8 cellular contexts compared by ENCODE assay signal in the genomic region with DNA sequence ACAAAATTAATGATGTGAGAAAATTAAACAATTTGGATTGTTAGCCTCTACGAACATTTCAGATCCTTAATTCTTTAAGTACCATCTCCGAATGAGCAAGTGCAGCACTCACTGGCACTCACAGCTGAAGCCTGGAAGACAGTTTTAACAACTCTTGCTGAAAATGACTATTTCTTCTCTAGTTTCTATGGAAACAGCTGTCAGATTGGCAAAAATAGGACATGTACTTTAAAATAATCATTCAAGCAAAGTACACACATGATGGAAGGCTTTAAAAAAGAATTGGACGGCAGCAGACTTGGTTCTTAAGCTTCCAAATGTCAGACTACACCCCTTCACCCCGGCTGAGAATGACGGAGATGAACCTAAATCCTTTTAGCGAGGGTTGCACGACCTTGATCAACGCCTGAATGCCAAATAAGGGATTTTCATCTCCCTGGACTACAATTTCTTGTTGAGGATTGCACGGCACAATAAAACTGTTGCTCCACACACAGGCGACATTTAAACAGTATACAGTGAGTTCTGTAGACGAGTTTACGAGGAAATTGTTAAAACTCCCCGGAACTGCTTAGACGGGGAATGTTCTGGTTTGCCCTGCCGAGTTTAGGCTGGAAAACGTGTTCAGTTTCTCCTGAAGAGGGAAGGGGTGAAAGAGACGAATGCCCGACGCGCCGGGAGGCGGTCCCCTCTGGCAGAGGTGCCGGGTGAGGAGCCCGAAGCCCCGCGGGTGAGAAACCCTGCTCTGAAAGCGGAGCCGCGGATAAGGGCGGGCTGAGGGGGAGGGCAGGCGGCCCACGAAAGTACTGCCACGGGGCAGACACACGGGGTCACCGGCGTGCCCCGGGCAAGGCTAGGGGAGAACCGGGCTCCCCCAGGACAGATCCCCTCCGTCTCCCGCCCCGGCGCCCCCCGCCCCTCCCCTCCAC. TPM values are rescaled to one million over a fixed set of nuclear protein-coding genes. Genes with fewer than 3 reads are reported as not detected.
DNase-seq lines count a peak whose midpoint lies in the region; ATAC-seq and TF ChIP-seq lines count a peak whose summit lies in the region.

No MANE protein-coding gene starts in this region.

- H3K4me3 ChIP-seq in ectodermal cell (ENCODE audit: insufficient read depth, low read depth, low read length) (peak overlapping the region; percentile 69), lung (peak overlapping the region; percentile 64)

- H3K27me3 ChIP-seq in ectodermal cell (ENCODE audit: control insufficient read depth, insufficient read depth, low read length, poor library complexity, severe bottlenecking) = no peaks in the 10 kb centered on the region
- H3K27me3 ChIP-seq in lung (ENCODE audit: control insufficient read depth, insufficient read depth) = no peaks in the 10 kb centered on the region

- no peaks in the 10 kb centered on the region for H3K4me1 ChIP-seq in ectodermal cell (ENCODE audit: control insufficient read depth, insufficient read depth, low read length)
- H3K4me1 ChIP-seq in lung (ENCODE audit: control insufficient read depth in 2 of 2, insufficient read depth in 2 of 2, low read length in 2 of 2) = peaks cover 2 to 4% of the 10 kb centered on the region in 2 donors

- DNase-seq in Ammon's horn (ENCODE audit: low spot score) = peak; percentile 85
- peak; percentile 23 for DNase-seq in GM19238 (ENCODE audit: insufficient read length, low spot score)
- DNase-seq in NCI-H526 treated with DMSO at 0.1 percent for 48 hours (lab: John Stamatoyannopoulos, UW) = peak; percentile 52
- peak; percentile 37 to 65 for DNase-seq in activated CD8-positive, alpha-beta memory T cell treated with anti-CD3 and anti-CD28 coated beads for 1 hour (ENCODE audit: extremely low read depth in 1 of 2, low read depth in 1 of 2)
- peak; percentile 87 for DNase-seq in lung (ENCODE audit: low spot score)
- peak; percentile 55 to 64 for DNase-seq in stimulated activated CD4-positive, alpha-beta T cell treated with anti-CD3 and anti-CD28 coated beads, Interleukin-4, amount 100 ng/mL, for 48 hours (ENCODE audit: low read depth in 2 of 2)

- H3K9me3 ChIP-seq in ectodermal cell (ENCODE audit: control insufficient read depth, low read length) = no peaks in the 10 kb centered on the region
- H3K9me3 ChIP-seq in lung (ENCODE audit: control insufficient read depth in 2 of 2, insufficient read depth in 1 of 2, low read length in 1 of 2) = no peaks in the 10 kb centered on the region

- 4 to 5% methylated on average over 39 of the region's 43 CpGs for WGBS in ectodermal cell, 2 experiments
- WGBS in lung, 2 donors = 2% methylated on average over 36 to 42 of the region's 43 CpGs

- no peak for TF ChIP-seq CTCF in lung (IDR thresholded peaks at IDR 0.05; ENCODE audit: control extremely low read depth, extremely low read depth)

- peak; percentile 67 for ATAC-seq in HG03432 (IDR thresholded peaks at IDR 0.05; ENCODE audit: unreplicated experiment)
- peak; percentile 85 for ATAC-seq in lung (ENCODE audit: insufficient read depth, low FRiP score)

- no peaks in the 10 kb centered on the region for H3K36me3 ChIP-seq in ectodermal cell (ENCODE audit: control insufficient read depth, insufficient read depth, low read length)
- H3K36me3 ChIP-seq in lung (ENCODE audit: control insufficient read depth in 2 of 2, insufficient read depth in 2 of 2, low read length in 2 of 2) = no peaks in the 10 kb centered on the region

- H3K27ac ChIP-seq in ectodermal cell (ENCODE audit: insufficient read depth, low read depth, low read length, poor library complexity, severe bottlenecking) (peak overlapping the region; percentile 82), lung (ENCODE audit: low read depth in 1 of 2, low read length in 1 of 2) (peak overlapping the region; percentile 94 to 100)

RNA-seq across cellular contexts. Expression of a gene that starts 0.7 kb away (rescaled TPM):
- polyA plus RNA-seq in ectodermal cell (2013, experiment 1 of 4) = 18.4 TPM
- 13.8 TPM for polyA plus RNA-seq in ectodermal cell (2013, experiment 2 of 4)
- polyA plus RNA-seq in ectodermal cell (2013, experiment 3 of 4) = 9.0 TPM
- polyA plus RNA-seq in ectodermal cell (2013, experiment 4 of 4) = 8.6 TPM
- 10 to 100 TPM; 28.3 to 52.1 TPM for total RNA-seq in lung
- polyA plus RNA-seq in lung = 10 to 100 TPM; 13.2 to 18.2 TPM

RNA-seq across cellular contexts. Expression of a gene that starts 31.2 kb away (rescaled TPM):
- polyA plus RNA-seq in ectodermal cell (2013, experiment 1 of 4) = 0.17 TPM
- not detected for polyA plus RNA-seq in ectodermal cell (2013, experiment 2 of 4)
- polyA plus RNA-seq in ectodermal cell (2013, experiment 3 of 4) = 0.16 TPM
- polyA plus RNA-seq in ectodermal cell (2013, experiment 4 of 4) = 0.20 TPM
- 100 to 1,000 TPM in 1 of 2 donors, 10 to 100 TPM in 1; 55.5 to 187 TPM for total RNA-seq in lung
- polyA plus RNA-seq in lung = 100 to 1,000 TPM; 140 to 204 TPM

Comparison
In these comparisons a context has a peak if more than half of its experiments do, and no peak if none do; other contexts are left out.
1. Peak in every context shown above with its lines: DNase-seq, ATAC-seq, H3K4me3 ChIP-seq and H3K27ac ChIP-seq.
2. DNase-seq: peak in every context shown above with its lines; median percentile 87 in lung; 85 in Ammon's horn; 60 in stimulated activated CD4-positive, alpha-beta T cell treated with anti-CD3 and anti-CD28 coated beads, Interleukin-4, amount 100 ng/mL, for 48 hours; 52 in NCI-H526 treated with DMSO at 0.1 percent for 48 hours; 51 in activated CD8-positive, alpha-beta memory T cell treated with anti-CD3 and anti-CD28 coated beads for 1 hour; 23 in GM19238.